In the genomic region with DNA sequence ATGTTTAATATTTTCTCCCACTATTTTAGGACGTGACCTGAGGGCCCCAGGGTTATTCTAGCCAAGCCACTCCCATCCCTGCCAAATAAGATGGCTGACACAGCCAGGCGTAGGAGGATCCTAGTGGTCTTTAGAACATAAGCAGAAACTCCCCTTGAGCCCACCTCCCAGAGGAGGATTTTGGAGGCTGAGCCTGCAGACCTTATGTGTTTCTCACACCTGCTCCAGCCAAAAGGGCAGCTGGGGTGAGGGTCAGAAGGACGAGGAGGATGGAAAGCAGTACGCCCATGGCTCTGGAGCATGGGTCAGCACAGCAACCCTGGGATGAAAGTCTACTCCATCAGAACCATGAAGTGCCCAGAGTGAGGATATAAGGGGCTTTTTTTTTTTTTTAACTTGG, we compare ENCODE assay signal across 17 cellular contexts. TPM values are rescaled to one million over a fixed set of nuclear protein-coding genes. Genes with fewer than 3 reads are reported as not detected.
DNase-seq lines count a peak whose midpoint lies in the region; ATAC-seq and TF ChIP-seq lines count a peak whose summit lies in the region.
"Had no signal": no experiment of that assay in that cellular context is flagged by ENCODE, and none has a peak within 500 bp of the region (broad histone marks: within the 10 kb centered on the region; RNA-seq: fewer than 3 reads in every experiment).

No MANE protein-coding gene starts in this region.

- H3K36me3 Mint-ChIP-seq in WTC11 = peaks cover 26% of the 10 kb centered on the region
- peaks cover 34% of the 10 kb centered on the region for H3K36me3 Mint-ChIP-seq in endodermal cell (ENCODE audit: low read depth)
- peaks cover 13% of the 10 kb centered on the region for H3K36me3 Mint-ChIP-seq in osteocyte (ENCODE audit: unreplicated experiment)
- peaks cover 17% of the 10 kb centered on the region for H3K36me3 Mint-ChIP-seq in type B pancreatic cell
- H3K36me3 Mint-ChIP-seq in progenitor cell of endocrine pancreas (ENCODE audit: insufficient read depth) = peaks cover 15% of the 10 kb centered on the region
- H3K36me3 Mint-ChIP-seq: CD4-positive, alpha-beta memory T cell had no signal

- no peak overlapping the region for H3K9ac ChIP-seq in endodermal cell (ENCODE audit: extremely low read depth, low read length, poor library complexity, severe bottlenecking)
- H3K9ac ChIP-seq: GM23248 had no signal

- H3K9me3 Mint-ChIP-seq in WTC11 = no peaks in the 10 kb centered on the region
- H3K9me3 Mint-ChIP-seq in endodermal cell = peaks cover 1% of the 10 kb centered on the region
- H3K9me3 Mint-ChIP-seq in osteocyte (ENCODE audit: unreplicated experiment) = peaks cover 2% of the 10 kb centered on the region
- H3K9me3 Mint-ChIP-seq in type B pancreatic cell = no peaks in the 10 kb centered on the region
- peaks cover 2% of the 10 kb centered on the region for H3K9me3 Mint-ChIP-seq in progenitor cell of endocrine pancreas (ENCODE audit: low read depth)

- intact Hi-C loops in head of caudate nucleus (cut with DNase I) = no loop called here

- peaks cover 45% of the 10 kb centered on the region for H3K4me1 Mint-ChIP-seq in WTC11
- H3K4me1 Mint-ChIP-seq in endodermal cell = peaks cover 46% of the 10 kb centered on the region
- H3K4me1 Mint-ChIP-seq in osteocyte (ENCODE audit: unreplicated experiment) = peaks cover 17% of the 10 kb centered on the region
- H3K4me1 Mint-ChIP-seq in type B pancreatic cell (ENCODE audit: unreplicated experiment) = peaks cover 25% of the 10 kb centered on the region
- peaks cover 18% of the 10 kb centered on the region for H3K4me1 Mint-ChIP-seq in progenitor cell of endocrine pancreas (ENCODE audit: low read depth)
- H3K4me1 Mint-ChIP-seq: CD4-positive, alpha-beta memory T cell had no signal

- CTCF ChIA-PET in WTC11 (lab: Charles Lee) = interaction anchor here (0.6 to 1.4 kb wide), 3 partner anchors 8 to 113 kb away, joined by 3 read pairs; no protein-coding TSS in a partner anchor

- H3K9me3 ChIP-seq in endodermal cell (ENCODE audit: control insufficient read depth, low read length) = no peaks in the 10 kb centered on the region
- H3K9me3 ChIP-seq: A549, BE2C had no signal

- POLR2A ChIA-PET in WTC11 (lab: Charles Lee) = no interaction called here

- DNase-seq in WTC11 (ENCODE audit: low spot score) (no peak), endodermal cell (peak; percentile 36), osteocyte (ENCODE audit: extremely low spot score, unreplicated experiment) (peak; percentile 67), type B pancreatic cell (ENCODE audit: extremely low spot score, unreplicated experiment) (peak; percentile 18), mucosa of gallbladder (ENCODE audit: low spot score) (no peak), progenitor cell of endocrine pancreas (ENCODE audit: low spot score, unreplicated experiment) (no peak), head of caudate nucleus (no peak)
- DNase-seq: BE2C; CD4-positive, alpha-beta memory T cell; DMS79 treated with DMSO at 0.1 percent for 48 hours; EL; GM23248; H7 had no signal

- no peaks in the 10 kb centered on the region for H3K27me3 ChIP-seq in endodermal cell (ENCODE audit: control insufficient read depth, insufficient read depth, low read length, poor library complexity, severe bottlenecking)
- H3K27me3 ChIP-seq: BE2C had no signal

- TF ChIP-seq CTCF in WTC11 (IDR thresholded peaks at IDR 0.05) (no peak), endodermal cell (conservative IDR thresholded peaks at IDR 0.05) (no peak), osteocyte (IDR thresholded peaks at IDR 0.05) (no peak), type B pancreatic cell (conservative IDR thresholded peaks at IDR 0.05) (no peak), progenitor cell of endocrine pancreas (IDR thresholded peaks at IDR 0.05; ENCODE audit: unreplicated experiment) (no peak)

- H3K27me3 Mint-ChIP-seq in WTC11 (ENCODE audit: low read depth) (no peaks in the 10 kb centered on the region), endodermal cell (ENCODE audit: insufficient read depth) (no peaks in the 10 kb centered on the region), osteocyte (ENCODE audit: unreplicated experiment) (no peaks in the 10 kb centered on the region), type B pancreatic cell (no peaks in the 10 kb centered on the region), progenitor cell of endocrine pancreas (no peaks in the 10 kb centered on the region)

- H3K4me3 ChIP-seq in endodermal cell (ENCODE audit: low read length) = no peak overlapping the region
- H3K4me3 ChIP-seq: A549, GM23248 had no signal

- H3K4me3 Mint-ChIP-seq in WTC11 = no peak overlapping the region
- H3K4me3 Mint-ChIP-seq in endodermal cell = no peak overlapping the region
- no peak overlapping the region for H3K4me3 Mint-ChIP-seq in osteocyte (ENCODE audit: unreplicated experiment)
- H3K4me3 Mint-ChIP-seq in type B pancreatic cell = no peak overlapping the region
- no peak overlapping the region for H3K4me3 Mint-ChIP-seq in progenitor cell of endocrine pancreas (ENCODE audit: low read depth)
- H3K4me3 Mint-ChIP-seq: CD4-positive, alpha-beta memory T cell had no signal

- H3K27ac ChIP-seq in endodermal cell (ENCODE audit: low read depth, low read length) = no peak overlapping the region
- H3K27ac ChIP-seq: A549, C4-2B, GM23248 had no signal

- peak overlapping the region; percentile 58; the same call in 1 of the 2 replicates for H3K27ac Mint-ChIP-seq in WTC11
- no peak overlapping the region for H3K27ac Mint-ChIP-seq in endodermal cell
- H3K27ac Mint-ChIP-seq in osteocyte (ENCODE audit: unreplicated experiment) = no peak overlapping the region
- no peak overlapping the region for H3K27ac Mint-ChIP-seq in type B pancreatic cell
- H3K27ac Mint-ChIP-seq in progenitor cell of endocrine pancreas = no peak overlapping the region
- H3K27ac Mint-ChIP-seq: CD4-positive, alpha-beta memory T cell had no signal

- ATAC-seq in WTC11 = no peak
- ATAC-seq: A549 had no signal

- peaks cover 100% of the 10 kb centered on the region for H3K36me3 ChIP-seq in endodermal cell (ENCODE audit: control insufficient read depth, insufficient read depth, low read length)
- H3K36me3 ChIP-seq: BE2C had no signal

- 99 to 100% methylated on average over 2 to 4 of the region's 4 CpGs for WGBS in endodermal cell (ENCODE audit: insufficient coverage in 1 of 2, insufficient read length in 1 of 2), 2 experiments

- peaks cover 11% of the 10 kb centered on the region for H3K4me1 ChIP-seq in endodermal cell (ENCODE audit: control insufficient read depth, insufficient read depth, low read length)
- H3K4me1 ChIP-seq: BE2C had no signal

TF ChIP-seq in WTC11, 78 proteins besides CTCF, POLR2A, EP300 and RAD21 (continues in another document):
- TF ChIP-seq, protein P1, sequence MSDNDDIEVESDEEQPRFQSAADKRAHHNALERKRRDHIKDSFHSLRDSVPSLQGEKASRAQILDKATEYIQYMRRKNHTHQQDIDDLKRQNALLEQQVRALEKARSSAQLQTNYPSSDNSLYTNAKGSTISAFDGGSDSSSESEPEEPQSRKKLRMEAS (CRISPR knock-in tag; IDR thresholded peaks at IDR 0.05) = no peak
- TF ChIP-seq ZNF396 (CRISPR knock-in tag; IDR thresholded peaks at IDR 0.05; ENCODE audit: borderline replicate concordance) (no peak), CBFB (CRISPR knock-in tag; IDR thresholded peaks at IDR 0.05; ENCODE audit: low read depth) (no peak), AR (CRISPR knock-in tag; IDR thresholded peaks at IDR 0.05) (no peak), IRF1 (CRISPR knock-in tag; IDR thresholded peaks at IDR 0.05) (no peak), EMX1 (CRISPR knock-in tag; IDR thresholded peaks at IDR 0.05) (no peak), TP53 (CRISPR knock-in tag; IDR thresholded peaks at IDR 0.05) (no peak)

RNA-seq across cellular contexts. Expression of gene PDLIM1, which starts 39.9 kb away (rescaled TPM):
- total RNA-seq in WTC11 (2021) = 223 to 226 TPM (median 226 TPM) in 3 replicates
- 100 to 1,000 TPM in 1 of 2 donors, 10 to 100 TPM in 1; 93.9 to 158 TPM for total RNA-seq in endodermal cell
- 133 TPM for polyA plus RNA-seq in endodermal cell (2013, experiment 1 of 2)
- 133 TPM for polyA plus RNA-seq in endodermal cell (2013, experiment 2 of 2)
- total RNA-seq in osteocyte = 71.7 and 73.8 TPM in 2 replicates
- 171 and 347 TPM in 2 replicates for total RNA-seq in type B pancreatic cell (ENCODE audit: low replicate concordance)
- 114 TPM for total RNA-seq in mucosa of gallbladder
- total RNA-seq in progenitor cell of endocrine pancreas = 113 and 118 TPM in 2 replicates

RNA-seq across cellular contexts. Expression of gene ACSM6, which starts 56.8 kb away (rescaled TPM):
- total RNA-seq in WTC11 (2021) (0.11 to 0.14 TPM in 2 of 3 replicates, not detected in the other), endodermal cell (not detected), osteocyte (not detected in 2 replicates), type B pancreatic cell (ENCODE audit: low replicate concordance) (not detected in 2 replicates), mucosa of gallbladder (not detected), progenitor cell of endocrine pancreas (not detected in 2 replicates)
- polyA plus RNA-seq in endodermal cell (2013, experiment 1 of 2) = not detected
- polyA plus RNA-seq in endodermal cell (2013, experiment 2 of 2) = not detected
- total RNA-seq: CD4-positive, alpha-beta memory T cell; GM23248; H7; HT-29 had no signal
- polyA plus RNA-seq: A549; AG04450; CD4-positive, alpha-beta memory T cell had no signal

Comparison
In these comparisons a context has a peak if more than half of its experiments do, and no peak if none do; other contexts are left out.
1. DNase-seq: peak in endodermal cell (single experiment), osteocyte (single experiment) and type B pancreatic cell (single experiment); none in WTC11 (single experiment), mucosa of gallbladder (single experiment), progenitor cell of endocrine pancreas (single experiment) and head of caudate nucleus (0 of 42).